ENCODE assay signal across 1 cellular context in the genomic region with DNA sequence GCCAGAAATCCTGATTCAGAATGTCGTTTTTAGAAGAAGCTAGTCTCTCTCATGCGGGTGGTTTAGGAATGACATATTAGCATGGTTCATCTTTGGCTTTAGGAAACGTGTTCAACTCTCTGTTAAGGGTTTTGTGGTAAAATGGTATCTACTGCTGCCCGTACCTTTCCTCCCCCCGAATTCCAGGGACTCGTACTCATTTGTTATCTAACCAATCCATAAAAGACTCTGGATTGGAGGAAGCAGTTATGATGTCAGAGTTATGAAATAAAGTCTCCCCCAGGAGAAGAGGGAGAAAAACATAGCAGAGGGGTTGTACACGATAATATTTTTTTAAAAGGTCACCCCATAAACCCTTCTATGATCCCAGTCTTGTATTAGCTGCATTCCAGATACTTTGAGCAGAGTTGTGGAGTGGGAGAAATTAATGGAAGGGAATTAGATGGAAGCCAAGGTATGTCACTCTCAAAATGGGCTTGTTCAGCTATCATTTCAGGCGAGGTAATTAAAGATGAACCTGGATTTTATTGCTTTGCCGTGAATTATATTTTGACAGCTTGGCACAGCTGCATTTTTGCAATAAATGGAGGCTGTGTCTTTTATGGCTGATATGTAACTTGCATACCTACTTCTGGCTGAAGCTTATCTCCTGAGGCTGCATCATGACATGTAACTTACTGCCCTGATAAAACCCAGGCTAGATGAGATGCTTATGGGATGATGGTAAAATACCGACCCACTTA.
TF ChIP-seq lines count a peak whose summit lies in the region.

No MANE protein-coding gene starts in this region.

TF ChIP-seq in K562, 482 proteins besides CTCF, POLR2A, EP300 and RAD21 (continued from another document and continues in another):
- no peak for TF ChIP-seq YBX1 (IDR thresholded peaks at IDR 0.05)
- TF ChIP-seq SNIP1 (IDR thresholded peaks at IDR 0.05; ENCODE audit: low read depth): no peak
- TF ChIP-seq PTRF (tag; IDR thresholded peaks at IDR 0.05): no peak
- TF ChIP-seq, protein P1, sequence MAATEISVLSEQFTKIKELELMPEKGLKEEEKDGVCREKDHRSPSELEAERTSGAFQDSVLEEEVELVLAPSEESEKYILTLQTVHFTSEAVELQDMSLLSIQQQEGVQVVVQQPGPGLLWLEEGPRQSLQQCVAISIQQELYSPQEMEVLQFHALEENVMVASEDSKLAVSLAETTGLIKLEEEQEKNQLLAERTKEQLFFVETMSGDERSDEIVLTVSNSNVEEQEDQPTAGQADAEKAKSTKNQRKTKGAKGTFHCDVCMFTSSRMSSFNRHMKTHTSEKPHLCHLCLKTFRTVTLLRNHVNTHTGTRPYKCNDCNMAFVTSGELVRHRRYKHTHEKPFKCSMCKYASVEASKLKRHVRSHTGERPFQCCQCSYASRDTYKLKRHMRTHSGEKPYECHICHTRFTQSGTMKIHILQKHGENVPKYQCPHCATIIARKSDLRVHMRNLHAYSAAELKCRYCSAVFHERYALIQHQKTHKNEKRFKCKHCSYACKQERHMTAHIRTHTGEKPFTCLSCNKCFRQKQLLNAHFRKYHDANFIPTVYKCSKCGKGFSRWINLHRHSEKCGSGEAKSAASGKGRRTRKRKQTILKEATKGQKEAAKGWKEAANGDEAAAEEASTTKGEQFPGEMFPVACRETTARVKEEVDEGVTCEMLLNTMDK (IDR thresholded peaks at IDR 0.05; ENCODE audit: borderline replicate concordance, insufficient read depth, low read depth, low read length, poor library complexity, severe bottlenecking): no peak
- no peak for TF ChIP-seq HOXB6 (CRISPR knock-in tag; IDR thresholded peaks at IDR 0.05; ENCODE audit: borderline replicate concordance)
- TF ChIP-seq ZNF133 (CRISPR knock-in tag; IDR thresholded peaks at IDR 0.05): no peak
- no peak for TF ChIP-seq ZNF23 (CRISPR knock-in tag; IDR thresholded peaks at IDR 0.05)
- no peak for TF ChIP-seq HDAC1 (IDR thresholded peaks at IDR 0.05)
- no peak for TF ChIP-seq NR4A1 (CRISPR knock-in tag; IDR thresholded peaks at IDR 0.05)
- TF ChIP-seq NR4A1 (tag; IDR thresholded peaks at IDR 0.05): no peak
- TF ChIP-seq XRCC4 (IDR thresholded peaks at IDR 0.05; ENCODE audit: extremely low read depth, insufficient read depth, insufficient read length): no peak
- TF ChIP-seq TAL1 (IDR thresholded peaks at IDR 0.05): 0 out of 2 replicates have a peak, but pooled peaks have one; percentile 14
- no peak for TF ChIP-seq HEY1 (CRISPR knock-in tag; IDR thresholded peaks at IDR 0.05; ENCODE audit: borderline replicate concordance)
- TF ChIP-seq, protein P2, sequence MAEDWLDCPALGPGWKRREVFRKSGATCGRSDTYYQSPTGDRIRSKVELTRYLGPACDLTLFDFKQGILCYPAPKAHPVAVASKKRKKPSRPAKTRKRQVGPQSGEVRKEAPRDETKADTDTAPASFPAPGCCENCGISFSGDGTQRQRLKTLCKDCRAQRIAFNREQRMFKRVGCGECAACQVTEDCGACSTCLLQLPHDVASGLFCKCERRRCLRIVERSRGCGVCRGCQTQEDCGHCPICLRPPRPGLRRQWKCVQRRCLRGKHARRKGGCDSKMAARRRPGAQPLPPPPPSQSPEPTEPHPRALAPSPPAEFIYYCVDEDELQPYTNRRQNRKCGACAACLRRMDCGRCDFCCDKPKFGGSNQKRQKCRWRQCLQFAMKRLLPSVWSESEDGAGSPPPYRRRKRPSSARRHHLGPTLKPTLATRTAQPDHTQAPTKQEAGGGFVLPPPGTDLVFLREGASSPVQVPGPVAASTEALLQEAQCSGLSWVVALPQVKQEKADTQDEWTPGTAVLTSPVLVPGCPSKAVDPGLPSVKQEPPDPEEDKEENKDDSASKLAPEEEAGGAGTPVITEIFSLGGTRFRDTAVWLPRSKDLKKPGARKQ (CRISPR knock-in tag; IDR thresholded peaks at IDR 0.05): no peak
- TF ChIP-seq SIRT6 (IDR thresholded peaks at IDR 0.05; ENCODE audit: low read depth, low read length): no peak
- no peak for TF ChIP-seq ZNF324 (CRISPR knock-in tag; IDR thresholded peaks at IDR 0.05)
- TF ChIP-seq MYBL2 (IDR thresholded peaks at IDR 0.05; ENCODE audit: low read depth): no peak
- no peak for TF ChIP-seq MYBL2 (CRISPR knock-in tag; IDR thresholded peaks at IDR 0.05; ENCODE audit: borderline replicate concordance)
- no peak for TF ChIP-seq SIX5 (IDR thresholded peaks at IDR 0.05; ENCODE audit: borderline replicate concordance in 1 of 2, insufficient read depth in 1 of 2, low read depth in 1 of 2, low read length in 2 of 2)
- no peak for TF ChIP-seq ZNF444 (CRISPR knock-in tag; IDR thresholded peaks at IDR 0.05)
- TF ChIP-seq, protein P3, sequence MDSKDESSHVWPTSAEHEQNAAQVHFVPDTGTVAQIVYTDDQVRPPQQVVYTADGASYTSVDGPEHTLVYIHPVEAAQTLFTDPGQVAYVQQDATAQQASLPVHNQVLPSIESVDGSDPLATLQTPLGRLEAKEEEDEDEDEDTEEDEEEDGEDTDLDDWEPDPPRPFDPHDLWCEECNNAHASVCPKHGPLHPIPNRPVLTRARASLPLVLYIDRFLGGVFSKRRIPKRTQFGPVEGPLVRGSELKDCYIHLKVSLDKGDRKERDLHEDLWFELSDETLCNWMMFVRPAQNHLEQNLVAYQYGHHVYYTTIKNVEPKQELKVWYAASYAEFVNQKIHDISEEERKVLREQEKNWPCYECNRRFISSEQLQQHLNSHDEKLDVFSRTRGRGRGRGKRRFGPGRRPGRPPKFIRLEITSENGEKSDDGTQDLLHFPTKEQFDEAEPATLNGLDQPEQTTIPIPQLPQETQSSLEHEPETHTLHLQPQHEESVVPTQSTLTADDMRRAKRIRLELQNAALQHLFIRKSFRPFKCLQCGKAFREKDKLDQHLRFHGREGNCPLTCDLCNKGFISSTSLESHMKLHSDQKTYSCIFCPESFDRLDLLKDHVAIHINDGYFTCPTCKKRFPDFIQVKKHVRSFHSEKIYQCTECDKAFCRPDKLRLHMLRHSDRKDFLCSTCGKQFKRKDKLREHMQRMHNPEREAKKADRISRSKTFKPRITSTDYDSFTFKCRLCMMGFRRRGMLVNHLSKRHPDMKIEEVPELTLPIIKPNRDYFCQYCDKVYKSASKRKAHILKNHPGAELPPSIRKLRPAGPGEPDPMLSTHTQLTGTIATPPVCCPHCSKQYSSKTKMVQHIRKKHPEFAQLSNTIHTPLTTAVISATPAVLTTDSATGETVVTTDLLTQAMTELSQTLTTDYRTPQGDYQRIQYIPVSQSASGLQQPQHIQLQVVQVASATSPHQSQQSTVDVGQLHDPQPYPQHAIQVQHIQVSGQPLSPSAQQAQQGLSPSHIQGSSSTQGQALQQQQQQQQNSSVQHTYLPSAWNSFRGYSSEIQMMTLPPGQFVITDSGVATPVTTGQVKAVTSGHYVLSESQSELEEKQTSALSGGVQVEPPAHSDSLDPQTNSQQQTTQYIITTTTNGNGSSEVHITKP (IDR thresholded peaks at IDR 0.05; ENCODE audit: partially characterized antibody): peak; percentile 67
- no peak for TF ChIP-seq SMARCA5 (IDR thresholded peaks at IDR 0.05)
- no peak for TF ChIP-seq RREB1 (CRISPR knock-in tag; IDR thresholded peaks at IDR 0.05)
- no peak for TF ChIP-seq XRCC5 (IDR thresholded peaks at IDR 0.05; ENCODE audit: low read depth, low read length)
- TF ChIP-seq ZNF212 (CRISPR knock-in tag; IDR thresholded peaks at IDR 0.05): no peak
- TF ChIP-seq ETS2 (tag; IDR thresholded peaks at IDR 0.05; ENCODE audit: borderline replicate concordance, poor library complexity, severe bottlenecking): no peak
- TF ChIP-seq ZNF175 (CRISPR knock-in tag; IDR thresholded peaks at IDR 0.05; ENCODE audit: low read depth): no peak
- TF ChIP-seq RNF2 (IDR thresholded peaks at IDR 0.05): no peak
- TF ChIP-seq FOXM1 (IDR thresholded peaks at IDR 0.05; ENCODE audit: low read depth): no peak
- no peak for TF ChIP-seq FOXM1 (CRISPR knock-in tag; IDR thresholded peaks at IDR 0.05; ENCODE audit: low read depth)
- TF ChIP-seq SMC3 (conservative IDR thresholded peaks at IDR 0.05; ENCODE audit: insufficient read depth, low read depth, low read length): no peak
- TF ChIP-seq FOXP4 (CRISPR knock-in tag; IDR thresholded peaks at IDR 0.05; ENCODE audit: borderline replicate concordance): no peak
- no peak for TF ChIP-seq HDAC2 (IDR thresholded peaks at IDR 0.05)
- no peak for TF ChIP-seq ZNF830 (CRISPR knock-in tag; IDR thresholded peaks at IDR 0.05)
- TF ChIP-seq SRSF1 (IDR thresholded peaks at IDR 0.05; ENCODE audit: low read depth, low read length): no peak
- no peak for TF ChIP-seq HNRNPUL1 (IDR thresholded peaks at IDR 0.05; ENCODE audit: low read length)
- TF ChIP-seq, protein P4, sequence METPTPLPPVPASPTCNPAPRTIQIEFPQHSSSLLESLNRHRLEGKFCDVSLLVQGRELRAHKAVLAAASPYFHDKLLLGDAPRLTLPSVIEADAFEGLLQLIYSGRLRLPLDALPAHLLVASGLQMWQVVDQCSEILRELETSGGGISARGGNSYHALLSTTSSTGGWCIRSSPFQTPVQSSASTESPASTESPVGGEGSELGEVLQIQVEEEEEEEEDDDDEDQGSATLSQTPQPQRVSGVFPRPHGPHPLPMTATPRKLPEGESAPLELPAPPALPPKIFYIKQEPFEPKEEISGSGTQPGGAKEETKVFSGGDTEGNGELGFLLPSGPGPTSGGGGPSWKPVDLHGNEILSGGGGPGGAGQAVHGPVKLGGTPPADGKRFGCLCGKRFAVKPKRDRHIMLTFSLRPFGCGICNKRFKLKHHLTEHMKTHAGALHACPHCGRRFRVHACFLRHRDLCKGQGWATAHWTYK (CRISPR knock-in tag; IDR thresholded peaks at IDR 0.05): no peak
- TF ChIP-seq STAT5A (IDR thresholded peaks at IDR 0.05; ENCODE audit: borderline replicate concordance, low read length): peak; percentile 21; the same call in 1 of the 2 replicates
- TF ChIP-seq PCBP2 (IDR thresholded peaks at IDR 0.05; ENCODE audit: low read depth, low read length, poor library complexity, severe bottlenecking): no peak
- TF ChIP-seq, protein P5, sequence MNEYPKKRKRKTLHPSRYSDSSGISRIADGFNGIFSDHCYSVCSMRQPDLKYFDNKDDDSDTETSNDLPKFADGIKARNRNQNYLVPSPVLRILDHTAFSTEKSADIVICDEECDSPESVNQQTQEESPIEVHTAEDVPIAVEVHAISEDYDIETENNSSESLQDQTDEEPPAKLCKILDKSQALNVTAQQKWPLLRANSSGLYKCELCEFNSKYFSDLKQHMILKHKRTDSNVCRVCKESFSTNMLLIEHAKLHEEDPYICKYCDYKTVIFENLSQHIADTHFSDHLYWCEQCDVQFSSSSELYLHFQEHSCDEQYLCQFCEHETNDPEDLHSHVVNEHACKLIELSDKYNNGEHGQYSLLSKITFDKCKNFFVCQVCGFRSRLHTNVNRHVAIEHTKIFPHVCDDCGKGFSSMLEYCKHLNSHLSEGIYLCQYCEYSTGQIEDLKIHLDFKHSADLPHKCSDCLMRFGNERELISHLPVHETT (CRISPR knock-in tag; conservative IDR thresholded peaks at IDR 0.05 in 1 of 2, IDR thresholded peaks at IDR 0.05 in 1 of 2): 0 out of 4 replicates have a peak, but pooled peaks of 1 of the 2 experiments have one; percentile 23
- TF ChIP-seq PHF21A (IDR thresholded peaks at IDR 0.05; ENCODE audit: borderline replicate concordance, low read depth): no peak
- TF ChIP-seq MTA3 (IDR thresholded peaks at IDR 0.05; ENCODE audit: borderline replicate concordance): no peak
- TF ChIP-seq PTTG1 (tag; IDR thresholded peaks at IDR 0.05; ENCODE audit: low read depth): no peak
- peak in 1 of 2 experiments; percentile 25; a peak in 1 of 4 replicates for TF ChIP-seq KDM1A (IDR thresholded peaks at IDR 0.05)
- no peak for TF ChIP-seq RFX5 (IDR thresholded peaks at IDR 0.05; ENCODE audit: low read depth, low read length)
